ENCODE assay signal across 8 cellular contexts in the genomic region with DNA sequence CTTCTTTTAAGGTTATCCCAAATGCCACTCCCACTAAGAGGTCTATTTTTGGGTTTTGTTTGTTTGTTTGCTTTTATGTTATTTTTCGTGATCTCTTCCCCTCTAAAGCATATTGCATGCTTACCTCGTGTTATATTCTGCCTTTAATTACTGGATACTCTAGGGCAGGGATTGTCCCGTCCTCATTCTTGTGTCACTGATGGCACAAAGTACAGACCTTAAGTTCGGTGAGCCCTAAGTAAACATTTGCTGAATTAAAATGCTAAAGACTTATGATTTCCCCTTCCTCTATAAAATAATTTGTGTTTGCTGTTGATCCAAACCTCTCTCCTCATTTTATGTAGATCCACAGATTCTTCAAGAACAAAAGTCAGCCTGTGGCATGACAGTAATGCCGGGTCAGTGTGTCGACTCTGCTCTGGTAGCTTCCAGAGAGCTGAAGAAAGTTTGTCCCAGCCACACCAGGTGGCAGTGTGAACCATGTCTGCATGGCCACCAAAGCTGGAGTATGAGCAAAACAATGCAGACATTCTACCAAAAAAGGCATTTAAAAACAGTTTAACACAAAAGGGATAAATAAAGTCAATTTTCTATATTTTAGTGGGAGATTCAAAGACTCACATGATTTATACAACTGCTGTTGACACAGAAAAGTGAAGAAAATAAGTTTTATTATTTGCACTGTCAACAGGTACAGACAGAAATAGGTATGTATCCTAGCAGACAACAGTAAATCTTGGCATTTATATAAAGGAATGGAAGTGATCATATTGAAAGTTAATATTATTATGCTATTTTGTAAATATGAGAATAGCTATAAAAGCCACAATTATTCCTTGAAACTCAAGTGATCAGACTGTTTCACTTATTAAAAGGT. TPM values are rescaled to one million over a fixed set of nuclear protein-coding genes. Genes with fewer than 3 reads are reported as not detected.
DNase-seq lines count a peak whose midpoint lies in the region; ATAC-seq and TF ChIP-seq lines count a peak whose summit lies in the region.

No MANE protein-coding gene starts in this region.

- peak; percentile 1 for DNase-seq in COLO668 (lab: John Stamatoyannopoulos, UW; ENCODE audit: unreplicated experiment)
- DNase-seq in NCI-H82 treated with DMSO at 0.1 percent for 48 hours (lab: John Stamatoyannopoulos, UW; ENCODE audit: unreplicated experiment), result peak; percentile 6
- peak; percentile 58 for DNase-seq in choroid plexus epithelial cell (ENCODE audit: low read depth)
- DNase-seq in mucosa of gallbladder (ENCODE audit: low spot score), result peak; percentile 31

- H3K4me3 ChIP-seq in GM12875 (ENCODE audit: low read depth, low read length), result no peak overlapping the region
- H3K4me3 ChIP-seq in choroid plexus epithelial cell (ENCODE audit: low read depth, low read length), result no peak overlapping the region

- ATAC-seq in HG02763 (IDR thresholded peaks at IDR 0.05; ENCODE audit: unreplicated experiment) (no peak), HG02981 (IDR thresholded peaks at IDR 0.05; ENCODE audit: unreplicated experiment) (no peak), HG03521 (IDR thresholded peaks at IDR 0.05; ENCODE audit: unreplicated experiment) (no peak)

- TF ChIP-seq CTCF in GM12875 (IDR thresholded peaks at IDR 0.05; ENCODE audit: borderline replicate concordance, insufficient read depth, low read depth, low read length), result peak; percentile 61
- TF ChIP-seq CTCF in choroid plexus epithelial cell (conservative IDR thresholded peaks at IDR 0.05; ENCODE audit: low read depth, low read length), result peak; percentile 69

RNA-seq across cellular contexts. Expression of a gene that starts 17.9 kb away (rescaled TPM):
- 8.4 TPM for total RNA-seq in mucosa of gallbladder

Comparison
In these comparisons a context has a peak if more than half of its experiments do, and no peak if none do; other contexts are left out.
1. DNase-seq: peak in every context shown above with its lines; median percentile 58 in choroid plexus epithelial cell; 31 in mucosa of gallbladder; 6 in NCI-H82 treated with DMSO at 0.1 percent for 48 hours; 1 in COLO668.